In the genomic region with DNA sequence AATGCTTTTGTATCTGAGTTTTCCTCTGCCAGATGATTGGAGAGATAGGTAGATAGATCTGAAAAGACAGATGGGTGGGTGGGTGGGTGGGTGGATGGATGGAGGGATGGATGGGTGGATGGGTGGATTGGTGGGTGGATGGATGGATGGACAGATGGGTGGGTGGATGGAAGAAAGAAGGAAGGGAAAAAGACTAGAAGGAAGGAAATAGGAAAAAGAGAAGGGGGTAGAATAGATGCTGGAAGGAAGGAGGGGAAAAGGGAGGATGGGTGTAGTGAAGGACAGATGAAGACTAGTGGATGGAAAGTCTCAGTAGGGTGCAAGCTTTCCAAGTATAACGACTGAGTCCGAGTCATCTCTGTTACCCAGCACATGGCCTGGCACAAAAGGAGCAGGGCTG, we compare ENCODE assay signal across 28 cellular contexts.
"Had no signal": no experiment of that assay in that cellular context is flagged by ENCODE, and none has a peak within 500 bp of the region (broad histone marks: within the 10 kb centered on the region; RNA-seq: fewer than 3 reads in every experiment).

No MANE protein-coding gene starts in this region.

- H3K4me1 ChIP-seq: stomach, suprapubic skin, testis, thyroid gland, tibial artery, tibial nerve, transverse colon, upper lobe of left lung, upper lobe of right lung, uterus, vagina had no signal

- DNase-seq: stimulated activated CD4-positive, alpha-beta T cell treated with anti-CD3 and anti-CD28 coated beads, Interleukin-2, amount 100 ng/mL, for 48 hours; stimulated activated CD4-positive, alpha-beta T cell treated with anti-CD3 and anti-CD28 coated beads, Interleukin-4, amount 100 ng/mL, for 24 hours; stimulated activated CD4-positive, alpha-beta T cell treated with anti-CD3 and anti-CD28 coated beads, Interleukin-4, amount 100 ng/mL, for 4 hours; stimulated activated CD8-positive, alpha-beta memory T cell treated with anti-CD3 and anti-CD28 coated beads, Interleukin-4, amount 100 ng/mL, for 48 hours; stimulated activated naive B cell treated with anti-CD40 and anti-IgM and Interleukin-4, amounts not matched to agents 10 μg/mL and 1 μg/mL and 100 μg/mL, for 72 hours; stimulated activated naive CD4-positive, alpha-beta T cell; stimulated activated naive CD4-positive, alpha-beta T cell treated with Interleukin-2 at 50 U/mL for 16 hours; stimulated activated naive CD8-positive, alpha-beta T cell treated with anti-CD3 and anti-CD28 coated beads, Interleukin-15, amount 100 ng/mL, for 72 hours; stimulated activated naive CD8-positive, alpha-beta T cell treated with anti-CD3 and anti-CD28 coated beads, Interleukin-15, Interleukin-2, amounts not matched to agents 100 U/mL and 50 U/mL, for 24 hours; stomach; substantia nigra; testis; thyroid gland; tibial artery; transverse colon; trophoblast cell; upper lobe of left lung; upper lobe of right lung; uterus had no signal

- H3K9me3 Mint-ChIP-seq: stimulated activated effector memory CD8-positive, alpha-beta T cell treated with anti-CD3 and anti-CD28 coated beads, Interleukin-12 subunit alpha, Interleukin-12 subunit beta, amount 100 ng/mL, for 72 hours; stimulated activated memory B cell treated with anti-CD40 and anti-IgM and Interleukin-4, amounts not matched to agents 10 μg/mL and 1 μg/mL and 100 μg/mL, for 72 hours; stimulated activated naive B cell treated with anti-CD40 and anti-IgM and Interleukin-4, amounts not matched to agents 10 μg/mL and 1 μg/mL and 100 μg/mL, for 72 hours; stimulated activated naive CD8-positive, alpha-beta T cell treated with anti-CD3 and anti-CD28 coated beads, Interleukin-15, amount 100 ng/mL, for 72 hours; stimulated activated naive CD8-positive, alpha-beta T cell treated with anti-CD3 and anti-CD28 coated beads, Interleukin-15, Interleukin-2, amounts not matched to agents 100 ng/mL and 50 ng/mL, for 24 hours; type B pancreatic cell had no signal

- H3K4me3 Mint-ChIP-seq: stimulated activated effector memory CD8-positive, alpha-beta T cell treated with anti-CD3 and anti-CD28 coated beads, Interleukin-12 subunit alpha, Interleukin-12 subunit beta, amount 100 ng/mL, for 72 hours; stimulated activated memory B cell treated with anti-CD40 and anti-IgM and Interleukin-4, amounts not matched to agents 10 μg/mL and 1 μg/mL and 100 μg/mL, for 72 hours; stimulated activated naive B cell treated with anti-CD40 and anti-IgM and Interleukin-4, amounts not matched to agents 10 μg/mL and 1 μg/mL and 100 μg/mL, for 72 hours; stimulated activated naive CD8-positive, alpha-beta T cell treated with anti-CD3 and anti-CD28 coated beads, Interleukin-15, amount 100 ng/mL, for 72 hours; stimulated activated naive CD8-positive, alpha-beta T cell treated with anti-CD3 and anti-CD28 coated beads, Interleukin-15, Interleukin-2, amounts not matched to agents 100 ng/mL and 50 ng/mL, for 24 hours; type B pancreatic cell had no signal

- H3K27ac Mint-ChIP-seq: stimulated activated effector memory CD8-positive, alpha-beta T cell treated with anti-CD3 and anti-CD28 coated beads, Interleukin-12 subunit alpha, Interleukin-12 subunit beta, amount 100 ng/mL, for 72 hours; stimulated activated memory B cell treated with anti-CD40 and anti-IgM and Interleukin-4, amounts not matched to agents 10 μg/mL and 1 μg/mL and 100 μg/mL, for 72 hours; stimulated activated naive B cell treated with anti-CD40 and anti-IgM and Interleukin-4, amounts not matched to agents 10 μg/mL and 1 μg/mL and 100 μg/mL, for 72 hours; stimulated activated naive CD8-positive, alpha-beta T cell treated with anti-CD3 and anti-CD28 coated beads, Interleukin-15, Interleukin-2, amounts not matched to agents 100 ng/mL and 50 ng/mL, for 24 hours; type B pancreatic cell had no signal

- H3K36me3 Mint-ChIP-seq: stimulated activated effector memory CD8-positive, alpha-beta T cell treated with anti-CD3 and anti-CD28 coated beads, Interleukin-12 subunit alpha, Interleukin-12 subunit beta, amount 100 ng/mL, for 72 hours; stimulated activated memory B cell treated with anti-CD40 and anti-IgM and Interleukin-4, amounts not matched to agents 10 μg/mL and 1 μg/mL and 100 μg/mL, for 72 hours; type B pancreatic cell had no signal

- H3K4me1 Mint-ChIP-seq: stimulated activated effector memory CD8-positive, alpha-beta T cell treated with anti-CD3 and anti-CD28 coated beads, Interleukin-12 subunit alpha, Interleukin-12 subunit beta, amount 100 ng/mL, for 72 hours; stimulated activated memory B cell treated with anti-CD40 and anti-IgM and Interleukin-4, amounts not matched to agents 10 μg/mL and 1 μg/mL and 100 μg/mL, for 72 hours; stimulated activated naive B cell treated with anti-CD40 and anti-IgM and Interleukin-4, amounts not matched to agents 10 μg/mL and 1 μg/mL and 100 μg/mL, for 72 hours; stimulated activated naive CD8-positive, alpha-beta T cell treated with anti-CD3 and anti-CD28 coated beads, Interleukin-15, amount 100 ng/mL, for 72 hours had no signal

- H3K27me3 Mint-ChIP-seq: stimulated activated memory B cell treated with anti-CD40 and anti-IgM and Interleukin-4, amounts not matched to agents 10 μg/mL and 1 μg/mL and 100 μg/mL, for 72 hours; stimulated activated naive B cell treated with anti-CD40 and anti-IgM and Interleukin-4, amounts not matched to agents 10 μg/mL and 1 μg/mL and 100 μg/mL, for 72 hours; stimulated activated naive CD8-positive, alpha-beta T cell treated with anti-CD3 and anti-CD28 coated beads, Interleukin-15, amount 100 ng/mL, for 72 hours; stimulated activated naive CD8-positive, alpha-beta T cell treated with anti-CD3 and anti-CD28 coated beads, Interleukin-15, Interleukin-2, amounts not matched to agents 100 ng/mL and 50 ng/mL, for 24 hours; type B pancreatic cell had no signal

- H3K27ac ChIP-seq: stomach, suprapubic skin, testis, thoracic aorta, thyroid gland, tibial artery, tibial nerve, transverse colon, upper lobe of left lung, upper lobe of right lung, uterus, vagina had no signal

- FAIRE-seq: urothelium cell line had no signal

- H3K9me3 ChIP-seq: stomach, suprapubic skin, testis, thoracic aorta, thyroid gland, tibial artery, tibial nerve, transverse colon, upper lobe of left lung, upper lobe of right lung, uterus, vagina had no signal

- H3K4me3 ChIP-seq: stomach, suprapubic skin, testis, thoracic aorta, thyroid gland, tibial artery, tibial nerve, transverse colon, upper lobe of left lung, upper lobe of right lung, uterus, vagina had no signal

- H3K36me3 ChIP-seq: suprapubic skin, thoracic aorta, tibial artery, tibial nerve, upper lobe of left lung, upper lobe of right lung, uterus, vagina had no signal

- ATAC-seq: stimulated activated effector memory CD8-positive, alpha-beta T cell treated with anti-CD3 and anti-CD28 coated beads, Interleukin-12 subunit alpha, Interleukin-12 subunit beta, amount 100 ng/mL, for 72 hours; stimulated activated memory B cell treated with anti-CD40 and anti-IgM and Interleukin-4, amounts not matched to agents 10 μg/mL and 1 μg/mL and 100 μg/mL, for 72 hours; stimulated activated naive B cell treated with anti-CD40 and anti-IgM and Interleukin-4, amounts not matched to agents 10 μg/mL and 1 μg/mL and 100 μg/mL, for 72 hours; stimulated activated naive CD8-positive, alpha-beta T cell treated with anti-CD3 and anti-CD28 coated beads, Interleukin-15, amount 100 ng/mL, for 72 hours; upper lobe of right lung had no signal
